In genomic region chr11:94400075-94400838, GRCh38 we compare ENCODE assay signal across 18 cellular contexts. TPM values are rescaled to one million over a fixed set of nuclear protein-coding genes. Genes with fewer than 3 reads are reported as not detected.
A peak's percentile ranks its signal among the peaks of the same experiment; 100 is the strongest.
DNase-seq lines count a peak whose midpoint lies in the region; ATAC-seq, FAIRE-seq and TF ChIP-seq lines count a peak whose summit lies in the region.
"Had no signal": no experiment of that assay in that cellular context is flagged by ENCODE, and none has a peak within 500 bp of the region (broad histone marks: within the 10 kb centered on the region; RNA-seq: fewer than 3 reads in every experiment).

No MANE protein-coding gene starts in this region.

- no peak overlapping the region for H2BK20ac ChIP-seq in H9 (ENCODE audit: low read depth, low read length, poor library complexity, severe bottlenecking)

- no peak overlapping the region for H2AFZ ChIP-seq in H9 (ENCODE audit: low read length)

- no peak for TF ChIP-seq POLR2A in A549 (IDR thresholded peaks at IDR 0.05; ENCODE audit: low read length)

- H3K4ac ChIP-seq in H9 (ENCODE audit: low read depth, low read length) (no peak overlapping the region), mesendoderm (ENCODE audit: low read depth, low read length) (no peak overlapping the region)

- CTCF ChIA-PET in A549 (lab: Yijun Ruan, JAX) = no interaction called here

- TF ChIP-seq EP300 in A549 (IDR thresholded peaks at IDR 0.05) = no peak

- no peaks in the 10 kb centered on the region for H4K20me1 ChIP-seq in H9 (ENCODE audit: control insufficient read depth, insufficient read depth, insufficient read length)

- peak overlapping the region; percentile 64 to 88 for H3K4me3 Mint-ChIP-seq in H9

- H3K9ac ChIP-seq in H9 (ENCODE audit: extremely low read depth, insufficient read length, low read length) (no peak overlapping the region), adipocyte (ENCODE audit: low read length) (no peak overlapping the region), mesendoderm (ENCODE audit: low read length) (peak overlapping the region; percentile 73)

- peaks cover 70% of the 10 kb centered on the region for H3K27me3 Mint-ChIP-seq in H9 (ENCODE audit: low read depth)

- no peaks in the 10 kb centered on the region; a peak in 1 of 7 replicates for H3K36me3 Mint-ChIP-seq in H9 (ENCODE audit: insufficient read depth in 1 of 3, low read depth in 3 of 3)

- H3K27me3 ChIP-seq in H9 (ENCODE audit: insufficient read depth, low read length) (peaks cover 23% of the 10 kb centered on the region; the same call in 1 of the 2 replicates), adipocyte (replicated peaks; ENCODE audit: control insufficient read depth, insufficient read depth, low read length) (peaks cover 35% of the 10 kb centered on the region), mesendoderm (ENCODE audit: insufficient read depth, low read length, poor library complexity) (no peaks in the 10 kb centered on the region)

- no peak overlapping the region for H3K27ac Mint-ChIP-seq in H9

- no peaks in the 10 kb centered on the region for H3K9me3 Mint-ChIP-seq in H9

- H2AK5ac ChIP-seq in H9 (ENCODE audit: insufficient read length, low read length) (no peak overlapping the region), mesendoderm (ENCODE audit: low read length) (no peak overlapping the region)

- H2BK5ac ChIP-seq in H9 (ENCODE audit: insufficient read length, low read length) (no peak overlapping the region), mesendoderm (ENCODE audit: low read length) (no peak overlapping the region)

- H4K5ac ChIP-seq in H9 (ENCODE audit: insufficient read length, low read depth, low read length) (no peak overlapping the region), mesendoderm (ENCODE audit: low read length) (no peak overlapping the region)

- H3K56ac ChIP-seq in H9 (ENCODE audit: insufficient read length, low read depth, low read length) (no peak overlapping the region), mesendoderm (ENCODE audit: low read length) (peak overlapping the region; percentile 84)

- H3K27ac ChIP-seq in A549 (no peak overlapping the region), H9 (ENCODE audit: insufficient read length, low read depth, low read length) (no peak overlapping the region), mesendoderm (ENCODE audit: low read depth, low read length) (no peak overlapping the region)
- H3K27ac ChIP-seq: C4-2B, skin epidermis had no signal

- no peak overlapping the region for H3K4me3 ChIP-seq in A549
- H3K4me3 ChIP-seq in adipocyte (ENCODE audit: low read length) = peak overlapping the region; percentile 78
- H3K4me3 ChIP-seq in mesendoderm (ENCODE audit: low read length) = peak overlapping the region; percentile 49

- H3K18ac ChIP-seq in H9 (ENCODE audit: insufficient read length, low read depth, low read length) = no peak overlapping the region
- H3K18ac ChIP-seq in mesendoderm (ENCODE audit: low read length) = peak overlapping the region; percentile 2

- H4K8ac ChIP-seq in H9 (replicated peaks; ENCODE audit: insufficient read length, low read depth, low read length) = no peak overlapping the region
- no peak overlapping the region for H4K8ac ChIP-seq in mesendoderm (ENCODE audit: low read depth, low read length)

- H2BK120ac ChIP-seq in H9 (ENCODE audit: low read depth, low read length, poor library complexity, severe bottlenecking) (no peak overlapping the region), mesendoderm (ENCODE audit: low read depth, low read length) (no peak overlapping the region)

- ATAC-seq in A549 = no peak
- ATAC-seq: HCT116 had no signal

- H3K36me3 ChIP-seq in adipocyte (ENCODE audit: control insufficient read depth, insufficient read depth, low read length, severe bottlenecking) = no peaks in the 10 kb centered on the region
- H3K36me3 ChIP-seq in mesendoderm (ENCODE audit: control insufficient read depth, insufficient read depth, low read length) = no peaks in the 10 kb centered on the region

- FAIRE-seq in A549 (lab: Jason Lieb, UNC) = no peak
- FAIRE-seq: frontal cortex, urothelium cell line had no signal

- H2BK15ac ChIP-seq in H9 (ENCODE audit: low read depth, low read length) = no peak overlapping the region
- H2BK15ac ChIP-seq in mesendoderm (replicated peaks; ENCODE audit: low read depth) = no peak overlapping the region

- peak overlapping the region; percentile 12; the same call in 1 of the 2 replicates for H3K14ac ChIP-seq in H9 (ENCODE audit: insufficient read depth, low read length)

- H3K79me2 ChIP-seq in H9 (ENCODE audit: insufficient read depth, low read length) (no peaks in the 10 kb centered on the region), mesendoderm (ENCODE audit: control insufficient read depth, insufficient read depth, low read length) (no peaks in the 10 kb centered on the region)

- H3K4me1 Mint-ChIP-seq in H9 = peaks cover 14 to 17% of the 10 kb centered on the region in 2 experiments

- H3K23ac ChIP-seq in H9 (ENCODE audit: insufficient read length, low read depth, low read length) (no peak overlapping the region), mesendoderm (ENCODE audit: low read length) (no peak overlapping the region)

- H3K4me2 ChIP-seq in A549 (peak overlapping the region; percentile 93; the same call in 1 of the 3 replicates), H9 (ENCODE audit: insufficient read depth, insufficient read length, low read length) (peak overlapping the region; percentile 75), mesendoderm (ENCODE audit: low read length) (peak overlapping the region; percentile 96)

- H3K79me1 ChIP-seq in H9 (ENCODE audit: insufficient read depth, low read depth, low read length, poor library complexity, severe bottlenecking) (no peaks in the 10 kb centered on the region), mesendoderm (ENCODE audit: low read length) (peaks cover 2% of the 10 kb centered on the region)

- POLR2A ChIA-PET in A549 (lab: Yijun Ruan, JAX) = no interaction called here

- 61% methylated on average over 8 of the region's 8 CpGs for WGBS in A549 (ENCODE audit: missing lambda C conversion rate)
- WGBS in H9 (ENCODE audit: extremely low coverage, insufficient read length, low lambda C conversion rate) = no CpG with 5 or more reads among the region's 8 CpGs
- no CpG with 5 or more reads among the region's 8 CpGs for WGBS in mesendoderm (ENCODE audit: extremely low coverage, insufficient coverage, low lambda C conversion rate)

- H3K23me2 ChIP-seq in H9 (ENCODE audit: insufficient read length, low read depth, low read length, poor library complexity, severe bottlenecking) = no peaks in the 10 kb centered on the region

- no peaks in the 10 kb centered on the region for H3K9me3 ChIP-seq in A549
- no peaks in the 10 kb centered on the region for H3K9me3 ChIP-seq in H9 (ENCODE audit: control insufficient read depth, low read depth, low read length)
- no peaks in the 10 kb centered on the region for H3K9me3 ChIP-seq in adipocyte (ENCODE audit: control insufficient read depth, low read length)

- TF ChIP-seq CTCF in A549 (IDR thresholded peaks at IDR 0.05) = no peak
- TF ChIP-seq CTCF in H9 (conservative IDR thresholded peaks at IDR 0.05) = no peak

- TF ChIP-seq RAD21 in A549 (conservative IDR thresholded peaks at IDR 0.05 in 1 of 2, IDR thresholded peaks at IDR 0.05 in 1 of 2) = no peak

- H3K4me1 ChIP-seq in A549 = no peaks in the 10 kb centered on the region
- no peaks in the 10 kb centered on the region for H3K4me1 ChIP-seq in H9 (ENCODE audit: insufficient read depth, low read length)
- peaks cover 10% of the 10 kb centered on the region for H3K4me1 ChIP-seq in adipocyte (ENCODE audit: control insufficient read depth, insufficient read depth, low read length)
- peaks cover 11% of the 10 kb centered on the region for H3K4me1 ChIP-seq in mesendoderm (ENCODE audit: control insufficient read depth, low read depth, low read length)

- DNase-seq in A549 (ENCODE audit: low read depth in 1 of 2, low spot score in 1 of 2) = no peak
- no peak for DNase-seq in H9
- DNase-seq in adipocyte (ENCODE audit: low read depth) = no peak
- no peak for DNase-seq in mesendoderm
- DNase-seq in HUDEP-2 (lab: John Stamatoyannopoulos, UW; ENCODE audit: unreplicated experiment in 76 of 76) = no peak
- DNase-seq in dedifferentiated amniotic fluid mesenchymal stem cell (ENCODE audit: extremely low spot score) = no peak
- DNase-seq in ureter (ENCODE audit: low spot score) = no peak
- DNase-seq in NOMO-1 treated with dmso at 0.1 percent for 144 hours (lab: John Stamatoyannopoulos, UW; ENCODE audit: unreplicated experiment) = no peak
- DNase-seq: activated CD4-positive, CD25-positive, alpha-beta regulatory T cell treated with anti-CD3 and anti-CD28 coated beads, Interleukin-2, amount 50 U/mL, for 72 hours; Kasumi-1; SHP77 had no signal

- H3T11ph ChIP-seq in H9 (ENCODE audit: low read length) = no peak overlapping the region

- no peak overlapping the region for H4K91ac ChIP-seq in H9 (ENCODE audit: insufficient read length, low read depth, low read length)

- no peak overlapping the region for H2BK12ac ChIP-seq in H9 (ENCODE audit: insufficient read length, low read depth, low read length)

TF ChIP-seq in A549, 52 proteins besides CTCF, POLR2A, EP300 and RAD21:
- TF ChIP-seq ZNF302 (CRISPR knock-in tag; IDR thresholded peaks at IDR 0.05) (no peak), HEYL (CRISPR knock-in tag; IDR thresholded peaks at IDR 0.05) (no peak), ATOH8 (CRISPR knock-in tag; IDR thresholded peaks at IDR 0.05; ENCODE audit: low read depth) (no peak)

RNA-seq across cellular contexts. Expression of gene GPR83, which starts 1.0 kb away (rescaled TPM):
- 0.09 TPM in 2 replicates for polyA plus RNA-seq in A549 (2011; rRNA removed)
- polyA plus RNA-seq in A549 (2012; cell fraction: cytosol; rRNA removed) = 0.03 and 0.04 TPM in 2 replicates
- 0.23 and 0.24 TPM in 2 replicates for polyA plus RNA-seq in A549 (2012; cell fraction: nucleus; rRNA removed)
- polyA plus RNA-seq in A549 (2017; fragmentation: RNase III; extraction: RNeasy Plus Mini Kit Qiagen cat#74134 plus additional on column Dnase treatment) = 0.03 to 0.07 TPM (median 0.06 TPM) in 3 replicates
- polyA minus RNA-seq in A549 (2011; rRNA and poly(A)+ RNA removed) = 0.15 and 0.25 TPM in 2 replicates
- total RNA-seq in H9 (2021) = 0.15 TPM in 1 of 2 replicates, not detected in the other
- 11.7 TPM for polyA plus RNA-seq in mesendoderm (2013, experiment 1 of 2)
- 10.8 TPM for polyA plus RNA-seq in mesendoderm (2013, experiment 2 of 2)
- not detected for total RNA-seq in ureter
- total RNA-seq: dermis blood vessel endothelial cell, lung microvascular endothelial cell had no signal
